In genomic region chr14:54556535-54556934, GRCh38 we compare ENCODE assay signal across 2 cellular contexts.
TF ChIP-seq lines count a peak whose summit lies in the region.

No MANE protein-coding gene starts in this region.

TF ChIP-seq in HEK293T, 16 proteins besides CTCF, POLR2A, EP300 and RAD21:
- TF ChIP-seq FOXM1 (IDR thresholded peaks at IDR 0.05; ENCODE audit: borderline replicate concordance) (no peak), LEF1 (IDR thresholded peaks at IDR 0.05; ENCODE audit: borderline replicate concordance) (no peak), FOXA1 (IDR thresholded peaks at IDR 0.05) (no peak), PKNOX1 (IDR thresholded peaks at IDR 0.05) (peak; percentile 29), ELF4 (IDR thresholded peaks at IDR 0.05) (no peak), BHLHE40 (IDR thresholded peaks at IDR 0.05; ENCODE audit: borderline replicate concordance) (no peak), SUZ12 (IDR thresholded peaks at IDR 0.05) (no peak), HDGF (IDR thresholded peaks at IDR 0.05; ENCODE audit: borderline replicate concordance) (no peak)

TF ChIP-seq in H1, 55 proteins besides CTCF, POLR2A, EP300 and RAD21:
- TF ChIP-seq SIN3A (conservative IDR thresholded peaks at IDR 0.05 in 1 of 2, IDR thresholded peaks at IDR 0.05 in 1 of 2; ENCODE audit: low read depth in 1 of 2, low read length in 2 of 2) (no peak), TEAD4 (IDR thresholded peaks at IDR 0.05; ENCODE audit: low read depth, low read length) (peak; percentile 65), SRF (IDR thresholded peaks at IDR 0.05; ENCODE audit: low read depth, low read length) (no peak), CEBPB (IDR thresholded peaks at IDR 0.05; ENCODE audit: low read depth, low read length) (peak; percentile 99), PHF8 (conservative IDR thresholded peaks at IDR 0.05; ENCODE audit: low read depth, low read length) (no peak)
